Comparison of ENCODE assay signal across 10 cellular contexts in genomic region chr6:56593801-56594318, GRCh38. TPM values are rescaled to one million over a fixed set of nuclear protein-coding genes. Genes with fewer than 3 reads are reported as not detected.
DNase-seq lines count a peak whose midpoint lies in the region; ATAC-seq and TF ChIP-seq lines count a peak whose summit lies in the region.
"Had no signal": no experiment of that assay in that cellular context is flagged by ENCODE, and none has a peak within 500 bp of the region (broad histone marks: within the 10 kb centered on the region; RNA-seq: fewer than 3 reads in every experiment).

No MANE protein-coding gene starts in this region.

- POLR2A ChIA-PET in GM10248 (lab: Yijun Ruan, JAX): no interaction called here

- no peaks in the 10 kb centered on the region for H3K36me3 Mint-ChIP-seq in activated naive CD4-positive, alpha-beta T cell treated with anti-CD3 and anti-CD28 coated beads, Interleukin-2, amount 50 U/mL, for 24 hours

- intact Hi-C loops in esophagus muscularis mucosa (cut with DNase I): loop anchor here (2.0 to 10.0 kb wide), 3 partner anchors 37 to 235 kb away; no protein-coding TSS in a partner anchor

- ATAC-seq in GM19395 (IDR thresholded peaks at IDR 0.05; ENCODE audit: unreplicated experiment) (peak; percentile 98), HG03196 (IDR thresholded peaks at IDR 0.05; ENCODE audit: unreplicated experiment) (peak; percentile 95)

- H3K4me3 Mint-ChIP-seq in activated naive CD4-positive, alpha-beta T cell treated with anti-CD3 and anti-CD28 coated beads, Interleukin-2, amount 50 U/mL, for 24 hours: no peak overlapping the region
- H3K4me3 Mint-ChIP-seq: brain had no signal

- peak overlapping the region in 1 of 4 donors; percentile 41 for H3K27ac ChIP-seq in esophagus muscularis mucosa (replicated peaks in 1 of 4)
- H3K27ac ChIP-seq: psoas muscle had no signal

- WGBS in esophagus muscularis mucosa: 70% methylated on average over 5 of the region's 5 CpGs

- H3K4me1 Mint-ChIP-seq in activated naive CD4-positive, alpha-beta T cell treated with anti-CD3 and anti-CD28 coated beads, Interleukin-2, amount 50 U/mL, for 24 hours: peaks cover 34% of the 10 kb centered on the region

- no peak for TF ChIP-seq EP300 in esophagus muscularis mucosa (IDR thresholded peaks at IDR 0.05)

- TF ChIP-seq POLR2A in esophagus muscularis mucosa (IDR thresholded peaks at IDR 0.05; ENCODE audit: low read depth): no peak

- peak overlapping the region; percentile 77 for H3K27ac Mint-ChIP-seq in activated naive CD4-positive, alpha-beta T cell treated with anti-CD3 and anti-CD28 coated beads, Interleukin-2, amount 50 U/mL, for 24 hours

- TF ChIP-seq CTCF in GM10248 (IDR thresholded peaks at IDR 0.05; ENCODE audit: control extremely low read depth, extremely low read depth, low read depth, missing control alignments): no peak
- no peak for TF ChIP-seq CTCF in esophagus muscularis mucosa (IDR thresholded peaks at IDR 0.05)

- H3K9me3 Mint-ChIP-seq in activated naive CD4-positive, alpha-beta T cell treated with anti-CD3 and anti-CD28 coated beads, Interleukin-2, amount 50 U/mL, for 24 hours: no peaks in the 10 kb centered on the region
- H3K9me3 Mint-ChIP-seq: brain had no signal

- peaks cover 10 to 98% (median 49%) of the 10 kb centered on the region in 4 donors for H3K36me3 ChIP-seq in esophagus muscularis mucosa

- no peaks in the 10 kb centered on the region for H3K27me3 ChIP-seq in esophagus muscularis mucosa

- DNase-seq in GM10248 (ENCODE audit: extremely low spot score) (peak; percentile 70), NCI-H2227 treated with DMSO at 0.1 percent for 48 hours (lab: John Stamatoyannopoulos, UW) (no peak), esophagus muscularis mucosa (ENCODE audit: extremely low spot score) (no peak), HK-2 (ENCODE audit: unreplicated experiment) (no peak), NCI-H774 (lab: John Stamatoyannopoulos, UW) (no peak)
- DNase-seq: psoas muscle had no signal

- CTCF ChIA-PET in GM10248 (lab: Yijun Ruan, JAX): interaction anchor here (0.8 to 7.0 kb wide), 32 partner anchors 12 to 279 kb away, joined by 3 to 103 read pairs (median 7); no protein-coding TSS in a partner anchor

- H3K27me3 Mint-ChIP-seq in activated naive CD4-positive, alpha-beta T cell treated with anti-CD3 and anti-CD28 coated beads, Interleukin-2, amount 50 U/mL, for 24 hours: peaks cover 1% of the 10 kb centered on the region
- H3K27me3 Mint-ChIP-seq: brain had no signal

- H3K9me3 ChIP-seq in esophagus muscularis mucosa: no peaks in the 10 kb centered on the region
- H3K9me3 ChIP-seq: psoas muscle had no signal

- no peak overlapping the region for H3K4me3 ChIP-seq in esophagus muscularis mucosa
- H3K4me3 ChIP-seq: psoas muscle had no signal

- peaks cover 0 to 43% (median 39%) of the 10 kb centered on the region in 4 donors for H3K4me1 ChIP-seq in esophagus muscularis mucosa
- H3K4me1 ChIP-seq: psoas muscle had no signal

RNA-seq across cellular contexts. Expression of gene DST, which starts 48.8 kb away (rescaled TPM):
- total RNA-seq in esophagus muscularis mucosa: 100 to 1,000 TPM; 410 to 588 (median 521) TPM
